Comparison of ENCODE assay signal across 1 cellular context in the genomic region with DNA sequence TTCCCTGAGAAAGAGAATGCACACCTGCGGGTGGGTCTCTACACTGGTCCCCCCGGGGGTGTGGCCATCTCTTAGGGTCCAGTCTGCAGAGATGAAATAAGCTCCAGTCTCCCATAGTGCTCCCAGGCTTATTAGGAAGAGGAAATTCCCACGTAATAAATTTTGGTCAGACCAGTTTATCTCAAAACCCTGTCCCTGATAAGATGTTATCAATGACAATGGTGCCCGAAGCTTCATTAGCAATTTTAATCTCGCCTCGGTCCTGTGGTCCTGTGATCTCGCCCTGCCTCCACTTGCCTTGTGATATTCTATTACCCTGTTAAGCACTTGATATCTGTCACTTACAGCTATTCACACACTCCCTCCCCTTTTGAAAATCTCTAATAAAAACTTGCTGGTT.
TF ChIP-seq lines count a peak whose summit lies in the region.

No MANE protein-coding gene starts in this region.

TF ChIP-seq in GM23338, 12 proteins besides CTCF, POLR2A, EP300 and RAD21 (continued from another document):
- TF ChIP-seq, protein P1, sequence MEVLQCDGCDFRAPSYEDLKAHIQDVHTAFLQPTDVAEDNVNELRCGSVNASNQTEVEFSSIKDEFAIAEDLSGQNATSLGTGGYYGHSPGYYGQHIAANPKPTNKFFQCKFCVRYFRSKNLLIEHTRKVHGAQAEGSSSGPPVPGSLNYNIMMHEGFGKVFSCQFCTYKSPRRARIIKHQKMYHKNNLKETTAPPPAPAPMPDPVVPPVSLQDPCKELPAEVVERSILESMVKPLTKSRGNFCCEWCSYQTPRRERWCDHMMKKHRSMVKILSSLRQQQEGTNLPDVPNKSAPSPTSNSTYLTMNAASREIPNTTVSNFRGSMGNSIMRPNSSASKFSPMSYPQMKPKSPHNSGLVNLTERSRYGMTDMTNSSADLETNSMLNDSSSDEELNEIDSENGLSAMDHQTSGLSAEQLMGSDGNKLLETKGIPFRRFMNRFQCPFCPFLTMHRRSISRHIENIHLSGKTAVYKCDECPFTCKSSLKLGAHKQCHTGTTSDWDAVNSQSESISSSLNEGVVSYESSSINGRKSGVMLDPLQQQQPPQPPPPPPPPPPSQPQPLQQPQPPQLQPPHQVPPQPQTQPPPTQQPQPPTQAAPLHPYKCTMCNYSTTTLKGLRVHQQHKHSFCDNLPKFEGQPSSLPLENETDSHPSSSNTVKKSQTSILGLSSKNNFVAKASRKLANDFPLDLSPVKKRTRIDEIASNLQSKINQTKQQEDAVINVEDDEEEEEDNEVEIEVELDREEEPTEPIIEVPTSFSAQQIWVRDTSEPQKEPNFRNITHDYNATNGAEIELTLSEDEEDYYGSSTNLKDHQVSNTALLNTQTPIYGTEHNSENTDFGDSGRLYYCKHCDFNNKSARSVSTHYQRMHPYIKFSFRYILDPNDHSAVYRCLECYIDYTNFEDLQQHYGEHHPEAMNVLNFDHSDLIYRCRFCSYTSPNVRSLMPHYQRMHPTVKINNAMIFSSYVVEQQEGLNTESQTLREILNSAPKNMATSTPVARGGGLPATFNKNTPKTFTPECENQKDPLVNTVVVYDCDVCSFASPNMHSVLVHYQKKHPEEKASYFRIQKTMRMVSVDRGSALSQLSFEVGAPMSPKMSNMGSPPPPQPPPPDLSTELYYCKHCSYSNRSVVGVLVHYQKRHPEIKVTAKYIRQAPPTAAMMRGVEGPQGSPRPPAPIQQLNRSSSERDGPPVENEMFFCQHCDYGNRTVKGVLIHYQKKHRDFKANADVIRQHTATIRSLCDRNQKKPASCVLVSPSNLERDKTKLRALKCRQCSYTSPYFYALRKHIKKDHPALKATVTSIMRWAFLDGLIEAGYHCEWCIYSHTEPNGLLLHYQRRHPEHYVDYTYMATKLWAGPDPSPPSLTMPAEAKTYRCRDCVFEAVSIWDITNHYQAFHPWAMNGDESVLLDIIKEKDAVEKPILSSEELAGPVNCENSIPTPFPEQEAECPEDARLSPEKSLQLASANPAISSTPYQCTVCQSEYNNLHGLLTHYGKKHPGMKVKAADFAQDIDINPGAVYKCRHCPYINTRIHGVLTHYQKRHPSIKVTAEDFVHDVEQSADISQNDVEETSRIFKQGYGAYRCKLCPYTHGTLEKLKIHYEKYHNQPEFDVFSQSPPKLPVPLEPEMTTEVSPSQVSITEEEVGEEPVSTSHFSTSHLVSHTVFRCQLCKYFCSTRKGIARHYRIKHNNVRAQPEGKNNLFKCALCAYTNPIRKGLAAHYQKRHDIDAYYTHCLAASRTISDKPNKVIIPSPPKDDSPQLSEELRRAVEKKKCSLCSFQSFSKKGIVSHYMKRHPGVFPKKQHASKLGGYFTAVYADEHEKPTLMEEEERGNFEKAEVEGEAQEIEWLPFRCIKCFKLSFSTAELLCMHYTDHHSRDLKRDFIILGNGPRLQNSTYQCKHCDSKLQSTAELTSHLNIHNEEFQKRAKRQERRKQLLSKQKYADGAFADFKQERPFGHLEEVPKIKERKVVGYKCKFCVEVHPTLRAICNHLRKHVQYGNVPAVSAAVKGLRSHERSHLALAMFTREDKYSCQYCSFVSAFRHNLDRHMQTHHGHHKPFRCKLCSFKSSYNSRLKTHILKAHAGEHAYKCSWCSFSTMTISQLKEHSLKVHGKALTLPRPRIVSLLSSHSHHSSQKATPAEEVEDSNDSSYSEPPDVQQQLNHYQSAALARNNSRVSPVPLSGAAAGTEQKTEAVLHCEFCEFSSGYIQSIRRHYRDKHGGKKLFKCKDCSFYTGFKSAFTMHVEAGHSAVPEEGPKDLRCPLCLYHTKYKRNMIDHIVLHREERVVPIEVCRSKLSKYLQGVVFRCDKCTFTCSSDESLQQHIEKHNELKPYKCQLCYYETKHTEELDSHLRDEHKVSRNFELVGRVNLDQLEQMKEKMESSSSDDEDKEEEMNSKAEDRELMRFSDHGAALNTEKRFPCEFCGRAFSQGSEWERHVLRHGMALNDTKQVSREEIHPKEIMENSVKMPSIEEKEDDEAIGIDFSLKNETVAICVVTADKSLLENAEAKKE (CRISPR knock-in tag; IDR thresholded peaks at IDR 0.05), result no peak
- TF ChIP-seq POLR2AphosphoS5 (IDR thresholded peaks at IDR 0.05; ENCODE audit: low read depth), result no peak
